ENCODE assay signal across 1 cellular context in the genomic region with DNA sequence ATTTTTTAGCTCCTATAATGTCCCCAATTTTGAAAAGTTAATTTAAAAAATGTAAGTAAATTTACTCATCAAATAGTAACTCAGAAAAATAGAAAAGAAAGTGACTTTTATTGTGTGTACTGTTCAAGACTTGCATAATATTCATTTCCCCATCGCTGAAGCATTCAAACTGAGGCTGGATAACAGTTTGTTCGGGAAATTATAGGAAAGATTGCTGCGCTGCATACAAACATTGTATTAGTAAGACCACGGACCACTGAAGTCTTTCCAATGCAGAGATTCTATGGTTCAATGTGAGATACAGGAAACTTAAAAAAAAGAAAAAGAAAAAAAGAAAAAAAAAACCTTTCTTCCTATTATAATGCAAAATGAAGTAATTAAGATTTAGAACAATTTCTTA.
TF ChIP-seq lines count a peak whose summit lies in the region.

No MANE protein-coding gene starts in this region.

TF ChIP-seq in HCT116, 20 proteins besides CTCF, POLR2A, EP300 and RAD21:
- TF ChIP-seq, protein P1, sequence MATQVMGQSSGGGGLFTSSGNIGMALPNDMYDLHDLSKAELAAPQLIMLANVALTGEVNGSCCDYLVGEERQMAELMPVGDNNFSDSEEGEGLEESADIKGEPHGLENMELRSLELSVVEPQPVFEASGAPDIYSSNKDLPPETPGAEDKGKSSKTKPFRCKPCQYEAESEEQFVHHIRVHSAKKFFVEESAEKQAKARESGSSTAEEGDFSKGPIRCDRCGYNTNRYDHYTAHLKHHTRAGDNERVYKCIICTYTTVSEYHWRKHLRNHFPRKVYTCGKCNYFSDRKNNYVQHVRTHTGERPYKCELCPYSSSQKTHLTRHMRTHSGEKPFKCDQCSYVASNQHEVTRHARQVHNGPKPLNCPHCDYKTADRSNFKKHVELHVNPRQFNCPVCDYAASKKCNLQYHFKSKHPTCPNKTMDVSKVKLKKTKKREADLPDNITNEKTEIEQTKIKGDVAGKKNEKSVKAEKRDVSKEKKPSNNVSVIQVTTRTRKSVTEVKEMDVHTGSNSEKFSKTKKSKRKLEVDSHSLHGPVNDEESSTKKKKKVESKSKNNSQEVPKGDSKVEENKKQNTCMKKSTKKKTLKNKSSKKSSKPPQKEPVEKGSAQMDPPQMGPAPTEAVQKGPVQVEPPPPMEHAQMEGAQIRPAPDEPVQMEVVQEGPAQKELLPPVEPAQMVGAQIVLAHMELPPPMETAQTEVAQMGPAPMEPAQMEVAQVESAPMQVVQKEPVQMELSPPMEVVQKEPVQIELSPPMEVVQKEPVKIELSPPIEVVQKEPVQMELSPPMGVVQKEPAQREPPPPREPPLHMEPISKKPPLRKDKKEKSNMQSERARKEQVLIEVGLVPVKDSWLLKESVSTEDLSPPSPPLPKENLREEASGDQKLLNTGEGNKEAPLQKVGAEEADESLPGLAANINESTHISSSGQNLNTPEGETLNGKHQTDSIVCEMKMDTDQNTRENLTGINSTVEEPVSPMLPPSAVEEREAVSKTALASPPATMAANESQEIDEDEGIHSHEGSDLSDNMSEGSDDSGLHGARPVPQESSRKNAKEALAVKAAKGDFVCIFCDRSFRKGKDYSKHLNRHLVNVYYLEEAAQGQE (IDR thresholded peaks at IDR 0.05; ENCODE audit: low read depth), result no peak
- TF ChIP-seq, protein P2, sequence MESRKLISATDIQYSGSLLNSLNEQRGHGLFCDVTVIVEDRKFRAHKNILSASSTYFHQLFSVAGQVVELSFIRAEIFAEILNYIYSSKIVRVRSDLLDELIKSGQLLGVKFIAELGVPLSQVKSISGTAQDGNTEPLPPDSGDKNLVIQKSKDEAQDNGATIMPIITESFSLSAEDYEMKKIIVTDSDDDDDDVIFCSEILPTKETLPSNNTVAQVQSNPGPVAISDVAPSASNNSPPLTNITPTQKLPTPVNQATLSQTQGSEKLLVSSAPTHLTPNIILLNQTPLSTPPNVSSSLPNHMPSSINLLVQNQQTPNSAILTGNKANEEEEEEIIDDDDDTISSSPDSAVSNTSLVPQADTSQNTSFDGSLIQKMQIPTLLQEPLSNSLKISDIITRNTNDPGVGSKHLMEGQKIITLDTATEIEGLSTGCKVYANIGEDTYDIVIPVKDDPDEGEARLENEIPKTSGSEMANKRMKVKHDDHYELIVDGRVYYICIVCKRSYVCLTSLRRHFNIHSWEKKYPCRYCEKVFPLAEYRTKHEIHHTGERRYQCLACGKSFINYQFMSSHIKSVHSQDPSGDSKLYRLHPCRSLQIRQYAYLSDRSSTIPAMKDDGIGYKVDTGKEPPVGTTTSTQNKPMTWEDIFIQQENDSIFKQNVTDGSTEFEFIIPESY (IDR thresholded peaks at IDR 0.05; ENCODE audit: extremely low read depth, insufficient replicate concordance, low read length), result no peak
- TF ChIP-seq CEBPB (IDR thresholded peaks at IDR 0.05; ENCODE audit: low read depth) (no peak), EGR1 (IDR thresholded peaks at IDR 0.05; ENCODE audit: low read depth) (no peak), ZFX (IDR thresholded peaks at IDR 0.05) (no peak), POLR2AphosphoS5 (IDR thresholded peaks at IDR 0.05; ENCODE audit: low read depth, low read length) (no peak), ATF3 (IDR thresholded peaks at IDR 0.05) (no peak), EZH2phosphoT487 (IDR thresholded peaks at IDR 0.05; ENCODE audit: borderline replicate concordance) (no peak), JUND (IDR thresholded peaks at IDR 0.05) (no peak), TCF7L2 (IDR thresholded peaks at IDR 0.05; ENCODE audit: borderline replicate concordance, extremely low read depth, insufficient read depth, insufficient read length) (no peak), FOSL1 (IDR thresholded peaks at IDR 0.05; ENCODE audit: low read depth) (no peak)
